In genomic region chr6:26054937-26055669, GRCh38 we compare ENCODE assay signal across 1 cellular context.
TF ChIP-seq lines count a peak whose summit lies in the region.

No MANE protein-coding gene starts in this region.

TF ChIP-seq in HepG2, 621 proteins besides CTCF, POLR2A, EP300 and RAD21 (continued from another document and continues in another):
- TF ChIP-seq ZNF407 (CRISPR knock-in tag; IDR thresholded peaks at IDR 0.05; ENCODE audit: not compliant biosample characterization) = no peak
- no peak for TF ChIP-seq MYNN (CRISPR knock-in tag; IDR thresholded peaks at IDR 0.05; ENCODE audit: low read depth)
- TF ChIP-seq TRIM22 (IDR thresholded peaks at IDR 0.05) = no peak
- TF ChIP-seq ZNF280D (CRISPR knock-in tag; IDR thresholded peaks at IDR 0.05) = 0 out of 2 replicates have a peak, but pooled peaks have one; percentile 1
- TF ChIP-seq ZNF335 (CRISPR knock-in tag; IDR thresholded peaks at IDR 0.05) = peak; percentile 70; the same call in 1 of the 2 replicates
- peak; percentile 78; the same call in 1 of the 2 replicates for TF ChIP-seq ZFP90 (CRISPR knock-in tag; IDR thresholded peaks at IDR 0.05; ENCODE audit: borderline replicate concordance)
- TF ChIP-seq ZNF18 (CRISPR knock-in tag; IDR thresholded peaks at IDR 0.05; ENCODE audit: insufficient replicate concordance) = no peak
- peak in 1 of 2 experiments; percentile 62; a peak in 1 of 4 replicates for TF ChIP-seq REST (IDR thresholded peaks at IDR 0.05; ENCODE audit: borderline replicate concordance in 1 of 2, low read depth in 1 of 2, low read length in 2 of 2)
- no peak for TF ChIP-seq ZNF446 (CRISPR knock-in tag; IDR thresholded peaks at IDR 0.05)
- 0 out of 2 replicates have a peak, but pooled peaks have one; percentile 1 for TF ChIP-seq AFF4 (CRISPR knock-in tag; IDR thresholded peaks at IDR 0.05)
- TF ChIP-seq KDM5A (IDR thresholded peaks at IDR 0.05; ENCODE audit: borderline replicate concordance, low read length) = no peak; the same call in 1 of the 2 replicates
- TF ChIP-seq ZNF546 (CRISPR knock-in tag; conservative IDR thresholded peaks at IDR 0.05) = no peak
- TF ChIP-seq CCAR2 (optimal IDR thresholded peaks at IDR 0.05; ENCODE audit: low read depth, low read length) = no peak
- no peak for TF ChIP-seq ZNF484 (CRISPR knock-in tag; IDR thresholded peaks at IDR 0.05; ENCODE audit: borderline replicate concordance, low read depth)
- 0 out of 2 replicates have a peak, but pooled peaks have one; percentile 47 for TF ChIP-seq CREB3 (CRISPR knock-in tag; IDR thresholded peaks at IDR 0.05)
- peak; percentile 8; the same call in 1 of the 2 replicates for TF ChIP-seq ZNF431 (CRISPR knock-in tag; IDR thresholded peaks at IDR 0.05; ENCODE audit: borderline replicate concordance, low read depth)
- TF ChIP-seq ARNTL (CRISPR knock-in tag; IDR thresholded peaks at IDR 0.05) = no peak
- TF ChIP-seq ZBTB37 (CRISPR knock-in tag; IDR thresholded peaks at IDR 0.05) = no peak
- 0 out of 2 replicates have a peak, but pooled peaks have one; percentile 67 for TF ChIP-seq ZNF850 (CRISPR knock-in tag; conservative IDR thresholded peaks at IDR 0.05)
- TF ChIP-seq TBL1XR1 (IDR thresholded peaks at IDR 0.05; ENCODE audit: borderline replicate concordance, low read length, partially characterized antibody) = peak; percentile 49
- TF ChIP-seq ZNF143 (CRISPR knock-in tag; IDR thresholded peaks at IDR 0.05) = 0 out of 2 replicates have a peak, but pooled peaks have one; percentile 25
- TF ChIP-seq HOXA7 (CRISPR knock-in tag; IDR thresholded peaks at IDR 0.05) = no peak
- TF ChIP-seq ZNF20 (CRISPR knock-in tag; IDR thresholded peaks at IDR 0.05) = no peak; the same call in 1 of the 2 replicates
- no peak for TF ChIP-seq GLMP (CRISPR knock-in tag; IDR thresholded peaks at IDR 0.05; ENCODE audit: borderline replicate concordance)
